1 cellular context compared by ENCODE assay signal in genomic region chr1:116321766-116322175, GRCh38.
TF ChIP-seq lines count a peak whose summit lies in the region.

No MANE protein-coding gene starts in this region.

TF ChIP-seq in H1, 55 proteins besides CTCF, POLR2A, EP300 and RAD21 (continued from another document):
- TF ChIP-seq CHD7 (IDR thresholded peaks at IDR 0.05; ENCODE audit: insufficient replicate concordance, low read length) (no peak), CREB1 (IDR thresholded peaks at IDR 0.05) (no peak), SP2 (IDR thresholded peaks at IDR 0.05; ENCODE audit: low read length) (no peak), JUN (IDR thresholded peaks at IDR 0.05; ENCODE audit: low read depth, low read length) (no peak), SIRT6 (IDR thresholded peaks at IDR 0.05; ENCODE audit: low read length) (no peak), RFX5 (IDR thresholded peaks at IDR 0.05; ENCODE audit: borderline replicate concordance, low read depth, low read length) (no peak)
